Comparison of ENCODE assay signal across 1 cellular context in genomic region chr16:57372372-57373116, GRCh38.
TF ChIP-seq lines count a peak whose summit lies in the region.

Gene CX3CL1 (plus strand): TSS chr16:57372490. CDS start chr16:57372569, 79 bp downstream.

TF ChIP-seq in HepG2, 621 proteins besides CTCF, POLR2A, EP300 and RAD21 (continued from another document and continues in another):
- TF ChIP-seq ZNF280D (CRISPR knock-in tag; IDR thresholded peaks at IDR 0.05) (no peak; the same call in 1 of the 2 replicates), HOXA7 (CRISPR knock-in tag; IDR thresholded peaks at IDR 0.05) (peak; percentile 57; the same call in 1 of the 2 replicates), KLF13 (CRISPR knock-in tag; IDR thresholded peaks at IDR 0.05) (0 out of 2 replicates have a peak, but pooled peaks have one; percentile 64), ISL2 (CRISPR knock-in tag; IDR thresholded peaks at IDR 0.05) (peak; percentile 94; the same call in 1 of the 2 replicates), ZNF451 (CRISPR knock-in tag; IDR thresholded peaks at IDR 0.05) (peak; percentile 68), MBD4 (IDR thresholded peaks at IDR 0.05; ENCODE audit: borderline replicate concordance, low read length) (no peak), ZNF704 (CRISPR knock-in tag; IDR thresholded peaks at IDR 0.05; ENCODE audit: borderline replicate concordance) (peak; percentile 76; the same call in 1 of the 2 replicates), MED13 (CRISPR knock-in tag; IDR thresholded peaks at IDR 0.05) (peak; percentile 96), CAMTA2 (CRISPR knock-in tag; IDR thresholded peaks at IDR 0.05; ENCODE audit: borderline replicate concordance) (no peak; the same call in none of the 2 replicates), NR3C1 (CRISPR knock-in tag; IDR thresholded peaks at IDR 0.05) (no peak), ZNF460 (CRISPR knock-in tag; IDR thresholded peaks at IDR 0.05; ENCODE audit: borderline replicate concordance) (peak; percentile 69; the same call in 1 of the 2 replicates), TRAFD1 (CRISPR knock-in tag; IDR thresholded peaks at IDR 0.05; ENCODE audit: borderline replicate concordance) (0 out of 2 replicates have a peak, but pooled peaks have one; percentile 25), ETV6 (CRISPR knock-in tag; conservative IDR thresholded peaks at IDR 0.05) (0 out of 2 replicates have a peak, but pooled peaks have one; percentile 72), ZNF317 (CRISPR knock-in tag; IDR thresholded peaks at IDR 0.05) (peak; percentile 66; the same call in 1 of the 2 replicates), HMGXB4 (CRISPR knock-in tag; IDR thresholded peaks at IDR 0.05; ENCODE audit: borderline replicate concordance in 1 of 2, low read depth in 1 of 2) (peak; percentile 45 to 93; a peak in 3 of 4 replicates), NFIC (IDR thresholded peaks at IDR 0.05; ENCODE audit: low read length) (peak; percentile 98), ZNF318 (CRISPR knock-in tag; IDR thresholded peaks at IDR 0.05) (peak; percentile 58; the same call in 1 of the 2 replicates), ZNF644 (CRISPR knock-in tag; IDR thresholded peaks at IDR 0.05; ENCODE audit: low read depth) (peak; percentile 6; the same call in 1 of the 2 replicates), ESRRA (CRISPR knock-in tag; IDR thresholded peaks at IDR 0.05; ENCODE audit: low read depth) (peak; percentile 96; the same call in 1 of the 2 replicates), UBTF (CRISPR knock-in tag; IDR thresholded peaks at IDR 0.05) (peak; percentile 91), ZSCAN29 (CRISPR knock-in tag; conservative IDR thresholded peaks at IDR 0.05) (peak; percentile 84), MIER2 (CRISPR knock-in tag; IDR thresholded peaks at IDR 0.05) (peak; percentile 72), GTF3A (CRISPR knock-in tag; conservative IDR thresholded peaks at IDR 0.05) (peak; percentile 64; the same call in 1 of the 2 replicates), ZNF235 (CRISPR knock-in tag; IDR thresholded peaks at IDR 0.05; ENCODE audit: borderline replicate concordance) (no peak), ZNF329 (CRISPR knock-in tag; IDR thresholded peaks at IDR 0.05; ENCODE audit: low read depth) (peak; percentile 20; the same call in 1 of the 2 replicates), ZNF570 (CRISPR knock-in tag; IDR thresholded peaks at IDR 0.05; ENCODE audit: borderline replicate concordance) (peak; percentile 67; the same call in 1 of the 2 replicates), CCAR2 (optimal IDR thresholded peaks at IDR 0.05; ENCODE audit: low read depth, low read length) (no peak), TEF (CRISPR knock-in tag; IDR thresholded peaks at IDR 0.05) (0 out of 2 replicates have a peak, but pooled peaks have one; percentile 75), KLF12 (CRISPR knock-in tag; IDR thresholded peaks at IDR 0.05; ENCODE audit: borderline replicate concordance) (0 out of 2 replicates have a peak, but pooled peaks have one; percentile 79), ADNP (CRISPR knock-in tag; IDR thresholded peaks at IDR 0.05) (no peak), CREB1 (IDR thresholded peaks at IDR 0.05) (no peak), CREB1 (CRISPR knock-in tag; IDR thresholded peaks at IDR 0.05) (no peak), ZNF607 (CRISPR knock-in tag; IDR thresholded peaks at IDR 0.05; ENCODE audit: borderline replicate concordance) (peak; percentile 58), ZNF749 (CRISPR knock-in tag; IDR thresholded peaks at IDR 0.05; ENCODE audit: borderline replicate concordance) (peak; percentile 88; the same call in 1 of the 2 replicates), NR2F2 (IDR thresholded peaks at IDR 0.05; ENCODE audit: borderline replicate concordance, low read depth) (no peak), HNRNPK (IDR thresholded peaks at IDR 0.05; ENCODE audit: low read depth, low read length, poor library complexity, severe bottlenecking) (peak; percentile 59), ZNF841 (CRISPR knock-in tag; IDR thresholded peaks at IDR 0.05; ENCODE audit: borderline replicate concordance) (peak; percentile 69; the same call in 1 of the 2 replicates), CREB3 (CRISPR knock-in tag; IDR thresholded peaks at IDR 0.05) (peak; percentile 87), ZBTB42 (CRISPR knock-in tag; IDR thresholded peaks at IDR 0.05) (peak; percentile 86), TAF15 (IDR thresholded peaks at IDR 0.05; ENCODE audit: low read depth, low read length, poor library complexity, severe bottlenecking) (peak; percentile 84), ZNF891 (CRISPR knock-in tag; IDR thresholded peaks at IDR 0.05) (no peak; the same call in none of the 2 replicates)
